In genomic region chr12:65825573-65826512, GRCh38 we compare ENCODE assay signal across 1 cellular context.
TF ChIP-seq lines count a peak whose summit lies in the region.

No MANE protein-coding gene starts in this region.

TF ChIP-seq in GM23338, 12 proteins besides CTCF, POLR2A, EP300 and RAD21 (continued from another document):
- TF ChIP-seq ETS1 (IDR thresholded peaks at IDR 0.05), result no peak
- TF ChIP-seq ZNF462 (CRISPR knock-in tag; IDR thresholded peaks at IDR 0.05), result no peak
- TF ChIP-seq POLR2AphosphoS5 (IDR thresholded peaks at IDR 0.05; ENCODE audit: low read depth), result no peak; the same call in 1 of the 2 replicates
